Comparison of ENCODE assay signal across 7 cellular contexts in genomic region chr17:16363749-16364536, GRCh38. TPM values are rescaled to one million over a fixed set of nuclear protein-coding genes. Genes with fewer than 3 reads are reported as not detected.
A peak's percentile ranks its signal among the peaks of the same experiment; 100 is the strongest.
DNase-seq lines count a peak whose midpoint lies in the region; ATAC-seq and TF ChIP-seq lines count a peak whose summit lies in the region.

No MANE protein-coding gene starts in this region.

- CTCF ChIA-PET in activated CD4-positive, alpha-beta T cell treated with anti-CD3 and anti-CD28 coated beads, Interleukin-2, amount 10 ng/mL, durations not matched to agents 7 days and 5 days (lab: Charles Lee) = interaction anchor here (0.6 to 3.5 kb wide), 20 partner anchors 8 to 220 kb away, joined by 3 to 27 read pairs (median 4); partner anchors contain the start of genes CENPV, TRPV2 and UBB

- H3K27me3 Mint-ChIP-seq in activated CD4-positive, alpha-beta T cell treated with anti-CD3 and anti-CD28 coated beads, Interleukin-2, amount 10 ng/mL, durations not matched to agents 7 days and 5 days = no peaks in the 10 kb centered on the region

- POLR2A ChIA-PET in activated CD4-positive, alpha-beta T cell treated with anti-CD3 and anti-CD28 coated beads, Interleukin-2, amount 10 ng/mL, durations not matched to agents 7 days and 5 days (lab: Charles Lee) = no interaction called here

- no peaks in the 10 kb centered on the region for H3K36me3 Mint-ChIP-seq in activated CD4-positive, alpha-beta T cell treated with anti-CD3 and anti-CD28 coated beads, Interleukin-2, amount 10 ng/mL, durations not matched to agents 7 days and 5 days (ENCODE audit: low read depth)

- peak; percentile 88 for TF ChIP-seq CTCF in GM12875 (IDR thresholded peaks at IDR 0.05; ENCODE audit: borderline replicate concordance, insufficient read depth, low read depth, low read length)

- H3K9me3 Mint-ChIP-seq in activated CD4-positive, alpha-beta T cell treated with anti-CD3 and anti-CD28 coated beads, Interleukin-2, amount 10 ng/mL, durations not matched to agents 7 days and 5 days = no peaks in the 10 kb centered on the region

- ATAC-seq in HG03108 (IDR thresholded peaks at IDR 0.05; ENCODE audit: unreplicated experiment) = peak; percentile 64

- H3K27ac Mint-ChIP-seq in activated CD4-positive, alpha-beta T cell treated with anti-CD3 and anti-CD28 coated beads, Interleukin-2, amount 10 ng/mL, durations not matched to agents 7 days and 5 days = no peak overlapping the region

- no peak overlapping the region for H3K4me3 Mint-ChIP-seq in activated CD4-positive, alpha-beta T cell treated with anti-CD3 and anti-CD28 coated beads, Interleukin-2, amount 10 ng/mL, durations not matched to agents 7 days and 5 days

- peak; percentile 71 for DNase-seq in NCI-H69 (lab: John Stamatoyannopoulos, UW)
- DNase-seq in activated CD4-positive, alpha-beta T cell treated with anti-CD3 and anti-CD28 coated beads, Interleukin-2, amount 10 ng/mL, durations not matched to agents 7 days and 5 days = peak; percentile 80
- DNase-seq in dermis microvascular lymphatic vessel endothelial cell (ENCODE audit: low read depth in 2 of 2) = peak; percentile 55 to 74
- peak; percentile 75 to 81 for DNase-seq in lung microvascular endothelial cell (ENCODE audit: low read depth in 2 of 2)
- peak; percentile 45 to 56 for DNase-seq in stimulated activated CD8-positive, alpha-beta memory T cell treated with anti-CD3 and anti-CD28 coated beads, Interleukin-15, amount 100 ng/mL, for 48 hours (ENCODE audit: low read depth in 2 of 2)

- H3K4me3 ChIP-seq in GM12875 (ENCODE audit: low read depth, low read length) = no peak overlapping the region

- peaks cover 4% of the 10 kb centered on the region for H3K4me1 Mint-ChIP-seq in activated CD4-positive, alpha-beta T cell treated with anti-CD3 and anti-CD28 coated beads, Interleukin-2, amount 10 ng/mL, durations not matched to agents 7 days and 5 days

RNA-seq across cellular contexts. Expression of gene CENPV, which starts 10.7 kb away (rescaled TPM):
- 10 to 100 TPM; 16.6 to 21.1 TPM for total RNA-seq in activated CD4-positive, alpha-beta T cell treated with anti-CD3 and anti-CD28 coated beads, Interleukin-2, amount 10 ng/mL, durations not matched to agents 7 days and 5 days
- total RNA-seq in dermis microvascular lymphatic vessel endothelial cell = 8.9 and 16.9 TPM in 2 replicates
- 2.8 and 13.1 TPM in 2 replicates for total RNA-seq in lung microvascular endothelial cell

RNA-seq across cellular contexts. Expression of gene UBB, which starts 16.9 kb away (rescaled TPM):
- total RNA-seq in activated CD4-positive, alpha-beta T cell treated with anti-CD3 and anti-CD28 coated beads, Interleukin-2, amount 10 ng/mL, durations not matched to agents 7 days and 5 days = 1,000 to 10,000 TPM; 1,415 to 1,539 TPM
- total RNA-seq in dermis microvascular lymphatic vessel endothelial cell = 1,808 and 2,481 TPM in 2 replicates
- total RNA-seq in lung microvascular endothelial cell = 2,180 and 2,800 TPM in 2 replicates

RNA-seq across cellular contexts. Expression of gene TRPV2, which starts 51.4 kb away (rescaled TPM):
- total RNA-seq in activated CD4-positive, alpha-beta T cell treated with anti-CD3 and anti-CD28 coated beads, Interleukin-2, amount 10 ng/mL, durations not matched to agents 7 days and 5 days = 100 to 1,000 TPM; 114 to 134 TPM
- total RNA-seq in dermis microvascular lymphatic vessel endothelial cell (23.2 and 36.8 TPM in 2 replicates), lung microvascular endothelial cell (23.2 and 29.4 TPM in 2 replicates)
